In the genomic region with DNA sequence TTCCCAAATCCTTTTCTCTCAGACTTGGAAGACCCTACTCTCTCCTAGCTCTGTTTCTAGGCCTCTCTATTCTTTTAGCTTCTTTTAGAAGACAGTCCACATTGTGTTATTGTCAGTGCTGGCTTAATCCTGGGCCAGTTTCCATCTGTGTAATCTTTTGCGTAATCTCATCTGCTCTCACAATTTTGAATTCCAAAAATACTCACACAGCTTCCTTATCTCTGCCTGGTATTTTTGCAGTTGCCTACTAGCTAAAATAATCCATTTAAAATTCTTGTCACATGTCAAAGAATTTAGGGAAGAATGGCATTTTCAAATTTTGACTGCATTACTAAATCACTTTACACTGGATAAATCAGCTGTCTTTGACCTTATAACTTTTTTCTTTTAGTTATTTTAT, we compare ENCODE assay signal across 1 cellular context.
TF ChIP-seq lines count a peak whose summit lies in the region.

No MANE protein-coding gene starts in this region.

TF ChIP-seq in GM23338, 12 proteins besides CTCF, POLR2A, EP300 and RAD21 (continued from another document):
- no peak for TF ChIP-seq EZH2phosphoT487 (IDR thresholded peaks at IDR 0.05; ENCODE audit: unreplicated experiment)
